Comparison of ENCODE assay signal across 1 cellular context in the genomic region with DNA sequence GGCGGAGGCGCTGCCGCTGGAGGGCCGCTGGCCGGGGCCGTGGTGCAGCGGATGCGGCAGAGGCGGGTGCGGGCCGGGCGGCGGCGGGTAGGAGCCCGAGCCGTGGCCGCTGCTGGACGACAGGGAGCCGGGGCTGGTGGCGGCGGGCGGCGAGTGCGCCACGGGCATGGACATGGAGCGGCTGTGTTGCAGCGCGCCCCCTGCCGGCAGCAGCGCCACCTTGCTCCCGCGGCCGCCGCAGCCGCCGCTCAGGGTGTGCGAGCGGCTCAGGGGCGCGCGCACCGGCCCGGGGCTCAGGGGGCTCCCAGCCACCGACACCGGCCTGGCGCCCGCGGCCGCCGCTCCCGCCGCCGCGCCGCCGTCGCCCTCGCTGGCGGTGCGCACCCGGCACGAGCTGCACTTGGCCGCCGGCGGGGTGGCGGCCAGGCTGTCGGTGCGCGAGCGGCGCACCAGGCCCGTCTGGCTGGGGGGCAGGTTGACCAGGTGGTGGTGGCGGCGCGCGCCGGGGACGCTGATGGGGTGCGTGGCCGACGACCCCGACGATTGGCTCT.
A peak's percentile ranks its signal among the peaks of the same experiment; 100 is the strongest.
TF ChIP-seq lines count a peak whose summit lies in the region.

No MANE protein-coding gene starts in this region.

TF ChIP-seq in HEK293, 187 proteins besides CTCF, POLR2A, EP300 and RAD21 (continued from another document):
- TF ChIP-seq PRDM2 (tag by site-specific recombination; IDR thresholded peaks at IDR 0.05; ENCODE audit: borderline replicate concordance) (no peak), ZNF157 (tag by site-specific recombination; IDR thresholded peaks at IDR 0.05) (no peak), ZFHX2 (tag by site-specific recombination; conservative IDR thresholded peaks at IDR 0.05) (no peak), ZBTB6 (tag by site-specific recombination; IDR thresholded peaks at IDR 0.05) (peak; percentile 50; the same call in 1 of the 2 replicates)
- TF ChIP-seq, protein P1, sequence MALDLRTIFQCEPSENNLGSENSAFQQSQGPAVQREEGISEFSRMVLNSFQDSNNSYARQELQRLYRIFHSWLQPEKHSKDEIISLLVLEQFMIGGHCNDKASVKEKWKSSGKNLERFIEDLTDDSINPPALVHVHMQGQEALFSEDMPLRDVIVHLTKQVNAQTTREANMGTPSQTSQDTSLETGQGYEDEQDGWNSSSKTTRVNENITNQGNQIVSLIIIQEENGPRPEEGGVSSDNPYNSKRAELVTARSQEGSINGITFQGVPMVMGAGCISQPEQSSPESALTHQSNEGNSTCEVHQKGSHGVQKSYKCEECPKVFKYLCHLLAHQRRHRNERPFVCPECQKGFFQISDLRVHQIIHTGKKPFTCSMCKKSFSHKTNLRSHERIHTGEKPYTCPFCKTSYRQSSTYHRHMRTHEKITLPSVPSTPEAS (tag by site-specific recombination; IDR thresholded peaks at IDR 0.05): no peak
